8 cellular contexts compared by ENCODE assay signal in the genomic region with DNA sequence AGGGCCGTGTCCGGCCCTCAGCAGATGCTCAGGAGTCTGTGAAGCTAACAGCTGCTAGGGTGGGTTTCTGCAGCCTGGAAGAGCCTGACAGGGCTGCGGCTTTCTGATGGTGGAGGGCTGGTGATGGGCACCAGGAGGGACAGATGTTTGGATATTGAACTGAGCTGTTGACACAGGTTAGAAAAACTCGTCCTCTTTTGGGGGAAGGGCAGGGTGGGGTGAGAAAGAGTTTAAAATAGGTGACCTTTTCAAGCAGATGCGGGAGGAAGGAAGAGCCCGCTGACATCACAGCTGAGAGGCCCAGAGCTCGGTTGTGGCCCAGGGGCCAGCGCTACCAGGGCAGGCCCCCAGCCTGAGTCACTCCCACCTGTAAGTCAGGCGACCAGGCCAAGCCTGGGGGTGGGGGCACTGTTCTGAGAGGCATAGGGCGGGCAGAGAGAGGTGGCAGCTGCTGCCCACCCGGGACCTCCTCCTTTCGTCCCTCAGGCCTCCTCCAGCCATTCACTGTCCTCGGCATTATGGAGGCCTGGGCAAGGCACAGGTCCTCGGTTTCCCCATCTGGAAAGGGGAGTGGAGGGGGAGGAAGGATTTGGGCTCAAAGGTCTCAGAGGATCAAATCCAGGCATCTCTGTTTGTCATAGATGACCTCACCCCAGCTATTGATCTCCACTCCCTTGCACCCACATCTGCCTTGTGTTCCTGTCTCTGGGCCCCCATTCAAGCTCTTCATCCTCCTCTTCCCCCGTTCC. TPM values are rescaled to one million over a fixed set of nuclear protein-coding genes. Genes with fewer than 3 reads are reported as not detected.
DNase-seq lines count a peak whose midpoint lies in the region; ATAC-seq and TF ChIP-seq lines count a peak whose summit lies in the region.

No MANE protein-coding gene starts in this region.

- peaks cover 2 to 4% of the 10 kb centered on the region in 2 donors for H3K9me3 Mint-ChIP-seq in activated naive CD4-positive, alpha-beta T cell treated with anti-CD3 and anti-CD28 coated beads, Interleukin-2, amount 50 U/mL, for 72 hours

- H3K36me3 Mint-ChIP-seq in activated naive CD4-positive, alpha-beta T cell treated with anti-CD3 and anti-CD28 coated beads, Interleukin-2, amount 50 U/mL, for 72 hours, result no peaks in the 10 kb centered on the region

- H3K27ac Mint-ChIP-seq in activated naive CD4-positive, alpha-beta T cell treated with anti-CD3 and anti-CD28 coated beads, Interleukin-2, amount 50 U/mL, for 72 hours, result peak overlapping the region; percentile 86 to 97

- ATAC-seq in activated naive CD4-positive, alpha-beta T cell treated with anti-CD3 and anti-CD28 coated beads, Interleukin-2, amount 50 U/mL, for 72 hours, result peak; percentile 77 to 89
- ATAC-seq in omental fat pad (ENCODE audit: low FRiP score) (no peak), GM21360 (IDR thresholded peaks at IDR 0.05; ENCODE audit: unreplicated experiment) (no peak), HG03139 (IDR thresholded peaks at IDR 0.05; ENCODE audit: unreplicated experiment) (no peak)

- peak in 2 of 3 experiments; percentile 9 to 23 for DNase-seq in NCI-H1417 (lab: John Stamatoyannopoulos, UW)
- DNase-seq in NCI-H1417 treated with DMSO at 0.1 percent for 48 hours (lab: John Stamatoyannopoulos, UW), result no peak
- DNase-seq in HT1080 (ENCODE audit: low read depth), result peak; percentile 24
- DNase-seq in activated naive CD4-positive, alpha-beta T cell treated with anti-CD3 and anti-CD28 coated beads, Interleukin-2, amount 50 U/mL, for 72 hours (ENCODE audit: low spot score in 2 of 2), result peak; percentile 46 to 84
- DNase-seq in stimulated activated CD4-positive, alpha-beta T cell treated with anti-CD3 and anti-CD28 coated beads, Interleukin-4, amount 100 ng/mL, for 24 hours, result peak; percentile 36
- DNase-seq in omental fat pad (ENCODE audit: low spot score), result no peak

- TF ChIP-seq CTCF in omental fat pad (IDR thresholded peaks at IDR 0.05), result no peak

RNA-seq across cellular contexts. Expression of a gene that starts 32.3 kb away (rescaled TPM):
- total RNA-seq in HT1080 (2014; rRNA removed; shearing (Covaris generic)), result 334 and 359 TPM in 2 replicates
- polyA plus RNA-seq in HT1080 (2015; cell fraction: cytosol; rRNA removed), result 215 and 283 TPM in 2 replicates
- 171 and 175 TPM in 2 replicates for polyA plus RNA-seq in HT1080 (2015; cell fraction: nucleus; rRNA removed)
- 100 to 1,000 TPM in 1 of 2 donors, 10 to 100 TPM in 1; 31.5 to 290 TPM for total RNA-seq in activated naive CD4-positive, alpha-beta T cell treated with anti-CD3 and anti-CD28 coated beads, Interleukin-2, amount 50 U/mL, for 72 hours
- 100 to 1,000 TPM; 134 to 322 (median 179) TPM for total RNA-seq in omental fat pad

Comparison
In these comparisons a context has a peak if more than half of its experiments do, and no peak if none do; other contexts are left out.
1. DNase-seq: peak in NCI-H1417 (2 of 3), HT1080 (single experiment), activated naive CD4-positive, alpha-beta T cell treated with anti-CD3 and anti-CD28 coated beads, Interleukin-2, amount 50 U/mL, for 72 hours (2 of 2) and stimulated activated CD4-positive, alpha-beta T cell treated with anti-CD3 and anti-CD28 coated beads, Interleukin-4, amount 100 ng/mL, for 24 hours (single experiment); none in NCI-H1417 treated with DMSO at 0.1 percent for 48 hours (single experiment) and omental fat pad (single experiment).
2. ATAC-seq: peak in activated naive CD4-positive, alpha-beta T cell treated with anti-CD3 and anti-CD28 coated beads, Interleukin-2, amount 50 U/mL, for 72 hours (2 of 2); none in omental fat pad (single experiment), GM21360 (single experiment) and HG03139 (single experiment).